10 cellular contexts compared by ENCODE assay signal in genomic region chr1:44485229-44485932, GRCh38.
DNase-seq lines count a peak whose midpoint lies in the region; ATAC-seq, FAIRE-seq and TF ChIP-seq lines count a peak whose summit lies in the region.
"Had no signal": no experiment of that assay in that cellular context is flagged by ENCODE, and none has a peak within 500 bp of the region (broad histone marks: within the 10 kb centered on the region; RNA-seq: fewer than 3 reads in every experiment).

No MANE protein-coding gene starts in this region.

- peak overlapping the region; percentile 30 for H3K9ac ChIP-seq in HUES64 (ENCODE audit: low read depth, low read length)
- H3K9ac ChIP-seq in iPS-20b (ENCODE audit: low read depth, low read length), result peak overlapping the region; percentile 23; the same call in 1 of the 2 replicates

- H3K27me3 ChIP-seq in HUES64 (ENCODE audit: insufficient read depth, low read length) (no peaks in the 10 kb centered on the region), iPS-20b (ENCODE audit: insufficient read depth, low read length) (peaks cover 6% of the 10 kb centered on the region; the same call in 1 of the 2 replicates)

- no peak overlapping the region for H3K4me3 ChIP-seq in A549
- H3K4me3 ChIP-seq in HUES64 (ENCODE audit: low read length), result no peak overlapping the region
- no peak overlapping the region for H3K4me3 ChIP-seq in iPS-20b (ENCODE audit: low read length)

- H3K27ac Mint-ChIP-seq in WTC11, result peak overlapping the region; percentile 77

- H3K9me3 Mint-ChIP-seq in WTC11, result no peaks in the 10 kb centered on the region; the same call in 1 of the 2 replicates
- H3K9me3 Mint-ChIP-seq: neural crest cell had no signal

- H3K27ac ChIP-seq in A549, result peak overlapping the region; percentile 36 to 59; a peak in 4 of 6 replicates
- peak overlapping the region; percentile 79 for H3K27ac ChIP-seq in HUES64 (ENCODE audit: low read depth, low read length)
- H3K27ac ChIP-seq in iPS-20b (ENCODE audit: low read length), result no peak overlapping the region

- H3K9me3 ChIP-seq in A549, result no peaks in the 10 kb centered on the region
- H3K9me3 ChIP-seq in HUES64 (ENCODE audit: insufficient read depth, low read depth, low read length), result no peaks in the 10 kb centered on the region
- no peaks in the 10 kb centered on the region for H3K9me3 ChIP-seq in iPS-20b (ENCODE audit: insufficient read depth, low read depth, low read length)

- ATAC-seq in A549, result peak; percentile 50 to 53; a peak in 3 of 6 replicates
- ATAC-seq in WTC11, result no peak

- no peaks in the 10 kb centered on the region for H3K27me3 Mint-ChIP-seq in WTC11 (ENCODE audit: low read depth)

- no peak for TF ChIP-seq EP300 in A549 (IDR thresholded peaks at IDR 0.05)

- TF ChIP-seq POLR2A in A549 (IDR thresholded peaks at IDR 0.05; ENCODE audit: low read length), result no peak

- CTCF ChIA-PET in A549 (lab: Yijun Ruan, JAX), result interaction anchor here (1.2 to 1.4 kb wide), 3 partner anchors 109 to 268 kb away, joined by 3 read pairs; no protein-coding TSS in a partner anchor
- CTCF ChIA-PET in WTC11 (lab: Charles Lee), result interaction anchor here (0.7 to 4.0 kb wide), 10 partner anchors 9 to 190 kb away, joined by 3 to 23 read pairs (median 6); no protein-coding TSS in a partner anchor

- no peaks in the 10 kb centered on the region for H3K36me3 ChIP-seq in HUES64 (ENCODE audit: insufficient read depth, low read length)
- no peaks in the 10 kb centered on the region for H3K36me3 ChIP-seq in iPS-20b (ENCODE audit: insufficient read depth, low read depth, low read length)

- 71% methylated on average over 13 of the region's 13 CpGs for WGBS in A549 (ENCODE audit: missing lambda C conversion rate)
- WGBS in HUES64, result 70% methylated on average over 13 of the region's 13 CpGs

- no peak overlapping the region for H3K4me3 Mint-ChIP-seq in WTC11
- H3K4me3 Mint-ChIP-seq: neural crest cell had no signal

- in situ Hi-C loops in GM13976 (cut with MboI; ENCODE audit: low sequenced_read_pairs, unreplicated experiment), result no loop called here

- H3K4me1 Mint-ChIP-seq in WTC11, result peaks cover 26% of the 10 kb centered on the region

- H3K4me2 ChIP-seq in A549, result peak overlapping the region; percentile 32; the same call in 2 of the 3 replicates

- H3K4me1 ChIP-seq in A549, result peaks cover 17% of the 10 kb centered on the region
- peaks cover 31% of the 10 kb centered on the region for H3K4me1 ChIP-seq in HUES64 (ENCODE audit: insufficient read depth, low read length)
- H3K4me1 ChIP-seq in iPS-20b (ENCODE audit: insufficient read depth, low read length), result peaks cover 23% of the 10 kb centered on the region

- POLR2A ChIA-PET in A549 (lab: Yijun Ruan, JAX), result no interaction called here
- POLR2A ChIA-PET in WTC11 (lab: Charles Lee), result interaction anchor here (0.9 kb wide), 1 partner anchor 11 kb away, joined by 3 read pairs; no protein-coding TSS in a partner anchor

- H3K36me3 Mint-ChIP-seq in WTC11, result no peaks in the 10 kb centered on the region

- TF ChIP-seq CTCF in A549 (IDR thresholded peaks at IDR 0.05) (no peak), WTC11 (IDR thresholded peaks at IDR 0.05) (no peak), GM13976 (IDR thresholded peaks at IDR 0.05; ENCODE audit: borderline replicate concordance, control extremely low read depth, extremely low read depth, insufficient read depth, missing control alignments) (no peak)

- TF ChIP-seq RAD21 in A549 (conservative IDR thresholded peaks at IDR 0.05 in 1 of 2, IDR thresholded peaks at IDR 0.05 in 1 of 2), result no peak

- no peak for FAIRE-seq in A549 (lab: Jason Lieb, UNC)
- FAIRE-seq: TTC549 had no signal

- peak in 1 of 2 experiments; percentile 16 for DNase-seq in A549 (ENCODE audit: low read depth in 1 of 2, low spot score in 1 of 2)
- DNase-seq in WTC11 (ENCODE audit: low spot score), result no peak
- no peak for DNase-seq in NCI-H446 treated with DMSO at 0.1 percent for 48 hours (lab: John Stamatoyannopoulos, UW)
- no peak for DNase-seq in kidney tubule cell (ENCODE audit: low spot score)
- no peak for DNase-seq in GM13976 (ENCODE audit: low spot score)
- DNase-seq in D341Med (ENCODE audit: low spot score), result no peak

TF ChIP-seq in A549, 52 proteins besides CTCF, POLR2A, EP300 and RAD21:
- no peak for TF ChIP-seq CHD4 (IDR thresholded peaks at IDR 0.05; ENCODE audit: borderline replicate concordance)
- no peak for TF ChIP-seq TP53 (CRISPR knock-in tag; IDR thresholded peaks at IDR 0.05)
- TF ChIP-seq MAZ (IDR thresholded peaks at IDR 0.05; ENCODE audit: borderline replicate concordance, low read depth, low read length), result no peak
- no peak for TF ChIP-seq ZNF302 (CRISPR knock-in tag; IDR thresholded peaks at IDR 0.05)
- no peak for TF ChIP-seq PHF8 (IDR thresholded peaks at IDR 0.05; ENCODE audit: borderline replicate concordance, low read depth)
- TF ChIP-seq MAFK (IDR thresholded peaks at IDR 0.05; ENCODE audit: partially characterized antibody), result no peak
- TF ChIP-seq JUN (IDR thresholded peaks at IDR 0.05), result no peak
- TF ChIP-seq HOXB5 (CRISPR knock-in tag; IDR thresholded peaks at IDR 0.05), result no peak
- no peak for TF ChIP-seq PBX3 (IDR thresholded peaks at IDR 0.05)
- TF ChIP-seq EHF (CRISPR knock-in tag; IDR thresholded peaks at IDR 0.05), result no peak
- TF ChIP-seq ESRRA (IDR thresholded peaks at IDR 0.05; ENCODE audit: borderline replicate concordance, low read length), result no peak

TF ChIP-seq in WTC11, 78 proteins besides CTCF, POLR2A, EP300 and RAD21 (continues in another document):
- TF ChIP-seq CDX4 (CRISPR knock-in tag; IDR thresholded peaks at IDR 0.05; ENCODE audit: borderline replicate concordance) (no peak), SMAD4 (CRISPR knock-in tag; IDR thresholded peaks at IDR 0.05) (no peak), ZNF671 (CRISPR knock-in tag; IDR thresholded peaks at IDR 0.05) (no peak), MAX (CRISPR knock-in tag; IDR thresholded peaks at IDR 0.05) (no peak), OVOL2 (CRISPR knock-in tag; IDR thresholded peaks at IDR 0.05; ENCODE audit: borderline replicate concordance) (no peak), NR1H2 (CRISPR knock-in tag; IDR thresholded peaks at IDR 0.05) (no peak), NR2C2 (CRISPR knock-in tag; IDR thresholded peaks at IDR 0.05) (no peak), ESRRA (CRISPR knock-in tag; IDR thresholded peaks at IDR 0.05; ENCODE audit: borderline replicate concordance) (no peak), JAZF1 (CRISPR knock-in tag; IDR thresholded peaks at IDR 0.05) (no peak), ZNF317 (CRISPR knock-in tag; IDR thresholded peaks at IDR 0.05; ENCODE audit: borderline replicate concordance, low read depth) (no peak)
- TF ChIP-seq, protein P1, sequence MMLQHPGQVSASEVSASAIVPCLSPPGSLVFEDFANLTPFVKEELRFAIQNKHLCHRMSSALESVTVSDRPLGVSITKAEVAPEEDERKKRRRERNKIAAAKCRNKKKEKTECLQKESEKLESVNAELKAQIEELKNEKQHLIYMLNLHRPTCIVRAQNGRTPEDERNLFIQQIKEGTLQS (CRISPR knock-in tag; conservative IDR thresholded peaks at IDR 0.05), result no peak
- TF ChIP-seq, protein P2, sequence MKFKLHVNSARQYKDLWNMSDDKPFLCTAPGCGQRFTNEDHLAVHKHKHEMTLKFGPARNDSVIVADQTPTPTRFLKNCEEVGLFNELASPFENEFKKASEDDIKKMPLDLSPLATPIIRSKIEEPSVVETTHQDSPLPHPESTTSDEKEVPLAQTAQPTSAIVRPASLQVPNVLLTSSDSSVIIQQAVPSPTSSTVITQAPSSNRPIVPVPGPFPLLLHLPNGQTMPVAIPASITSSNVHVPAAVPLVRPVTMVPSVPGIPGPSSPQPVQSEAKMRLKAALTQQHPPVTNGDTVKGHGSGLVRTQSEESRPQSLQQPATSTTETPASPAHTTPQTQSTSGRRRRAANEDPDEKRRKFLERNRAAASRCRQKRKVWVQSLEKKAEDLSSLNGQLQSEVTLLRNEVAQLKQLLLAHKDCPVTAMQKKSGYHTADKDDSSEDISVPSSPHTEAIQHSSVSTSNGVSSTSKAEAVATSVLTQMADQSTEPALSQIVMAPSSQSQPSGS (CRISPR knock-in tag; IDR thresholded peaks at IDR 0.05; ENCODE audit: borderline replicate concordance, low read depth), result no peak
- TF ChIP-seq, protein P3, sequence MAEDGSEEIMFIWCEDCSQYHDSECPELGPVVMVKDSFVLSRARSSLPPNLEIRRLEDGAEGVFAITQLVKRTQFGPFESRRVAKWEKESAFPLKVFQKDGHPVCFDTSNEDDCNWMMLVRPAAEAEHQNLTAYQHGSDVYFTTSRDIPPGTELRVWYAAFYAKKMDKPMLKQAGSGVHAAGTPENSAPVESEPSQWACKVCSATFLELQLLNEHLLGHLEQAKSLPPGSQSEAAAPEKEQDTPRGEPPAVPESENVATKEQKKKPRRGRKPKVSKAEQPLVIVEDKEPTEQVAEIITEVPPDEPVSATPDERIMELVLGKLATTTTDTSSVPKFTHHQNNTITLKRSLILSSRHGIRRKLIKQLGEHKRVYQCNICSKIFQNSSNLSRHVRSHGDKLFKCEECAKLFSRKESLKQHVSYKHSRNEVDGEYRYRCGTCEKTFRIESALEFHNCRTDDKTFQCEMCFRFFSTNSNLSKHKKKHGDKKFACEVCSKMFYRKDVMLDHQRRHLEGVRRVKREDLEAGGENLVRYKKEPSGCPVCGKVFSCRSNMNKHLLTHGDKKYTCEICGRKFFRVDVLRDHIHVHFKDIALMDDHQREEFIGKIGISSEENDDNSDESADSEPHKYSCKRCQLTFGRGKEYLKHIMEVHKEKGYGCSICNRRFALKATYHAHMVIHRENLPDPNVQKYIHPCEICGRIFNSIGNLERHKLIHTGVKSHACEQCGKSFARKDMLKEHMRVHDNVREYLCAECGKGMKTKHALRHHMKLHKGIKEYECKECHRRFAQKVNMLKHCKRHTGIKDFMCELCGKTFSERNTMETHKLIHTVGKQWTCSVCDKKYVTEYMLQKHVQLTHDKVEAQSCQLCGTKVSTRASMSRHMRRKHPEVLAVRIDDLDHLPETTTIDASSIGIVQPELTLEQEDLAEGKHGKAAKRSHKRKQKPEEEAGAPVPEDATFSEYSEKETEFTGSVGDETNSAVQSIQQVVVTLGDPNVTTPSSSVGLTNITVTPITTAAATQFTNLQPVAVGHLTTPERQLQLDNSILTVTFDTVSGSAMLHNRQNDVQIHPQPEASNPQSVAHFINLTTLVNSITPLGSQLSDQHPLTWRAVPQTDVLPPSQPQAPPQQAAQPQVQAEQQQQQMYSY (CRISPR knock-in tag; IDR thresholded peaks at IDR 0.05), result no peak
